ENCODE assay signal across 34 cellular contexts in genomic region chr16:24270721-24271120, GRCh38. TPM values are rescaled to one million over a fixed set of nuclear protein-coding genes. Genes with fewer than 3 reads are reported as not detected.
"Had no signal": no experiment of that assay in that cellular context is flagged by ENCODE, and none has a peak within 500 bp of the region (broad histone marks: within the 10 kb centered on the region; RNA-seq: fewer than 3 reads in every experiment).

No MANE protein-coding gene starts in this region.

- H3K27me3 ChIP-seq: SJCRH30 had no signal

- DNase-seq: Karpas-422, MM.1S, MV-4-11, NCI-H1092, NCI-H1105, NCI-H1417 treated with DMSO at 0.1 percent for 48 hours, NCI-H1436 treated with DMSO at 0.1 percent for 48 hours, NCI-H1694 treated with DMSO at 0.1 percent for 48 hours, NCI-H187 treated with DMSO at 0.1 percent for 48 hours, NCI-H2029, NCI-H2081, NCI-H2171 treated with DMSO at 0.1 percent for 48 hours, NCI-H226, NCI-H446 treated with DMSO at 0.1 percent for 48 hours, NCI-H510A, NCI-H524, NCI-H526, NCI-H69, NCI-H748 treated with DMSO at 0.1 percent for 48 hours, NCI-H82, PC-9, SHP77, SIG-M5, SJCRH30, SK-N-SH, SW 1271 had no signal

- H3K9me3 ChIP-seq: SJCRH30, SK-N-SH had no signal

- H3K9ac ChIP-seq: KMS-11, SK-N-SH had no signal

- H3K27ac ChIP-seq: KMS-11, PC-9, RWPE1, SJCRH30 had no signal

- H3K9me2 ChIP-seq: SK-N-SH had no signal

- H3K4me2 ChIP-seq: KMS-11, PC-9, SK-N-SH had no signal

- H2AFZ ChIP-seq: PC-9 had no signal

- ATAC-seq: Panc1, Right ventricle myocardium inferior had no signal

- H3K4me1 ChIP-seq: SJCRH30 had no signal

- H3K4me3 ChIP-seq: PC-9, SJCRH30 had no signal

- H3K36me3 ChIP-seq: SJCRH30 had no signal

RNA-seq across cellular contexts. Expression of gene CACNG3, which starts 14.6 kb away (rescaled TPM):
- total RNA-seq: LHCN-M2, MCF 10A, PC-9, Right ventricle myocardium inferior, RPMI7951, SK-MEL-5 had no signal
- polyA plus RNA-seq: SK-N-SH had no signal
